Comparison of ENCODE assay signal across 20 cellular contexts in genomic region chr7:148276291-148277041, GRCh38.
DNase-seq lines count a peak whose midpoint lies in the region; ATAC-seq, FAIRE-seq and TF ChIP-seq lines count a peak whose summit lies in the region.
"Had no signal": no experiment of that assay in that cellular context is flagged by ENCODE, and none has a peak within 500 bp of the region (broad histone marks: within the 10 kb centered on the region; RNA-seq: fewer than 3 reads in every experiment).

No MANE protein-coding gene starts in this region.

- H3K27me3 Mint-ChIP-seq in stimulated activated naive B cell treated with anti-CD40 and anti-IgM and Interleukin-4, amounts not matched to agents 10 μg/mL and 1 μg/mL and 100 μg/mL, for 72 hours = peaks cover 0 to 16% of the 10 kb centered on the region in 2 donors

- no peak overlapping the region for H3K27ac Mint-ChIP-seq in stimulated activated naive B cell treated with anti-CD40 and anti-IgM and Interleukin-4, amounts not matched to agents 10 μg/mL and 1 μg/mL and 100 μg/mL, for 72 hours
- H3K27ac Mint-ChIP-seq: activated CD4-positive, alpha-beta memory T cell treated with anti-CD3 and anti-CD28 coated beads, Interleukin-2, amount 10 ng/mL, durations not matched to agents 7 days and 5 days; nephron progenitor cell had no signal

- intact Hi-C loops in GM12878 (cut with micrococcal nuclease; ENCODE audit: unreplicated experiment) = no loop called here
- intact Hi-C loops in left colon (cut with DNase I, micrococcal nuclease) = no loop called here

- no peak for TF ChIP-seq EP300 in GM12878 (IDR thresholded peaks at IDR 0.05; ENCODE audit: borderline replicate concordance in 1 of 2, control insufficient read depth in 1 of 2, low read depth in 2 of 2, low read length in 2 of 2)

- no peak for ATAC-seq in GM12878
- ATAC-seq in stimulated activated naive B cell treated with anti-CD40 and anti-IgM and Interleukin-4, amounts not matched to agents 10 μg/mL and 1 μg/mL and 100 μg/mL, for 72 hours (replicated peaks) = peak; percentile 55 to 57
- ATAC-seq in left colon = no peak
- no peak for ATAC-seq in HG03025 (IDR thresholded peaks at IDR 0.05; ENCODE audit: low FRiP score, unreplicated experiment)
- ATAC-seq: HCT116 had no signal

- CTCF ChIA-PET in GM12878 (lab: Yijun Ruan, JAX) = interaction anchor here (1.8 to 2.0 kb wide), 2 partner anchors 11 to 34 kb away, joined by 4 to 5 read pairs; no protein-coding TSS in a partner anchor

- no peaks in the 10 kb centered on the region for H3K79me2 ChIP-seq in Karpas-422 (ENCODE audit: low read length)
- no peaks in the 10 kb centered on the region for H3K79me2 ChIP-seq in GM12878 (ENCODE audit: control insufficient read depth, insufficient read depth, low read length)

- H3K27ac ChIP-seq in Karpas-422 (ENCODE audit: low read length) = no peak overlapping the region
- H3K27ac ChIP-seq in GM12878 (ENCODE audit: control insufficient read depth, insufficient read depth) = no peak overlapping the region
- no peak overlapping the region for H3K27ac ChIP-seq in coronary artery
- H3K27ac ChIP-seq: breast epithelium, suprapubic skin, vagina had no signal

- H3K4me1 ChIP-seq in Karpas-422 (ENCODE audit: low read length) = peaks cover 15% of the 10 kb centered on the region
- no peaks in the 10 kb centered on the region for H3K4me1 ChIP-seq in GM12878 (ENCODE audit: control insufficient read depth, insufficient read depth, low read length)
- H3K4me1 ChIP-seq: breast epithelium, suprapubic skin, vagina had no signal

- RAD21 ChIA-PET in GM12878 (lab: Charles Lee; ENCODE audit: unreplicated experiment) = no interaction called here

- no peaks in the 10 kb centered on the region for H3K9me2 ChIP-seq in Karpas-422 (replicated peaks; ENCODE audit: insufficient read depth, low read length)

- TF ChIP-seq POLR2A in GM12891 (IDR thresholded peaks at IDR 0.05; ENCODE audit: low read depth, low read length) (no peak), GM12878 (IDR thresholded peaks at IDR 0.05; ENCODE audit: low read depth, low read length) (no peak)

- H3K4me2 ChIP-seq in Karpas-422 (ENCODE audit: low read depth, low read length, poor library complexity, severe bottlenecking) = peak overlapping the region; percentile 12
- no peak overlapping the region for H3K4me2 ChIP-seq in GM12878 (ENCODE audit: control insufficient read depth, insufficient read depth)

- BruUV-seq in GM12878 (replicated peaks; lab: Mats Ljungman, UMichigan) = no TSS peak

- POLR2A ChIA-PET in GM12878 (lab: Charles Lee) = no interaction called here

- SMC1A ChIA-PET in GM12878 (lab: Charles Lee; ENCODE audit: uncharacterized antibody, unreplicated experiment) = no interaction called here

- H3K9me3 ChIP-seq in Karpas-422 (ENCODE audit: low read length) (no peaks in the 10 kb centered on the region), GM12878 (replicated peaks; ENCODE audit: control insufficient read depth, insufficient read depth, low read length) (no peaks in the 10 kb centered on the region)
- H3K9me3 ChIP-seq: breast epithelium, suprapubic skin, vagina had no signal

- FAIRE-seq in GM12891 (lab: Jason Lieb, UNC) (no peak), GM12878 (lab: Jason Lieb, UNC) (no peak)

- H3K4me1 Mint-ChIP-seq in stimulated activated naive B cell treated with anti-CD40 and anti-IgM and Interleukin-4, amounts not matched to agents 10 μg/mL and 1 μg/mL and 100 μg/mL, for 72 hours = peaks cover 22 to 36% of the 10 kb centered on the region in 2 donors
- H3K4me1 Mint-ChIP-seq: activated CD4-positive, alpha-beta memory T cell treated with anti-CD3 and anti-CD28 coated beads, Interleukin-2, amount 10 ng/mL, durations not matched to agents 7 days and 5 days; nephron progenitor cell had no signal

- no peaks in the 10 kb centered on the region for H4K20me1 ChIP-seq in Karpas-422 (ENCODE audit: insufficient read depth, low read depth, low read length)
- H4K20me1 ChIP-seq in GM12878 (ENCODE audit: control insufficient read depth, insufficient read depth) = no peaks in the 10 kb centered on the region

- H2AFZ ChIP-seq in Karpas-422 (ENCODE audit: low read length) (no peak overlapping the region), GM12878 (ENCODE audit: control insufficient read depth, low read depth, low read length) (no peak overlapping the region)

- TF ChIP-seq CTCF in GM12878 (IDR thresholded peaks at IDR 0.05 in 2 of 3, conservative IDR thresholded peaks at IDR 0.05 in 1 of 3; ENCODE audit: control insufficient read depth in 2 of 3, extremely low read depth in 1 of 3, insufficient read depth in 1 of 3, low read depth in 3 of 3, low read length in 3 of 3) (no peak), coronary artery (IDR thresholded peaks at IDR 0.05) (no peak)

- peaks cover 0 to 2% of the 10 kb centered on the region in 2 donors for H3K36me3 Mint-ChIP-seq in stimulated activated naive B cell treated with anti-CD40 and anti-IgM and Interleukin-4, amounts not matched to agents 10 μg/mL and 1 μg/mL and 100 μg/mL, for 72 hours

- peak overlapping the region; percentile 23; the same call in 1 of the 2 replicates for H3K4me3 ChIP-seq in Karpas-422 (ENCODE audit: low read length)
- H3K4me3 ChIP-seq in GM12878 = no peak overlapping the region
- H3K4me3 ChIP-seq in coronary artery = no peak overlapping the region
- H3K4me3 ChIP-seq: breast epithelium, suprapubic skin, vagina had no signal

- H3K9ac ChIP-seq in Karpas-422 (ENCODE audit: low read length) (no peak overlapping the region), GM12878 (ENCODE audit: control insufficient read depth, insufficient read depth, low read length) (no peak overlapping the region)

- no peak overlapping the region for H3K4me3 Mint-ChIP-seq in stimulated activated naive B cell treated with anti-CD40 and anti-IgM and Interleukin-4, amounts not matched to agents 10 μg/mL and 1 μg/mL and 100 μg/mL, for 72 hours
- H3K4me3 Mint-ChIP-seq: activated CD4-positive, alpha-beta memory T cell treated with anti-CD3 and anti-CD28 coated beads, Interleukin-2, amount 10 ng/mL, durations not matched to agents 7 days and 5 days; nephron progenitor cell had no signal

- H3K27me3 ChIP-seq in Karpas-422 (ENCODE audit: low read length) (no peaks in the 10 kb centered on the region), GM12878 (replicated peaks in 1 of 2; ENCODE audit: control insufficient read depth in 2 of 2, insufficient read depth in 2 of 2, low read length in 1 of 2) (no peaks in the 10 kb centered on the region)
- H3K27me3 ChIP-seq: breast epithelium, suprapubic skin, vagina had no signal

- H3K9me3 Mint-ChIP-seq in stimulated activated naive B cell treated with anti-CD40 and anti-IgM and Interleukin-4, amounts not matched to agents 10 μg/mL and 1 μg/mL and 100 μg/mL, for 72 hours = peaks cover 3 to 5% of the 10 kb centered on the region in 2 donors
- H3K9me3 Mint-ChIP-seq: activated CD4-positive, alpha-beta memory T cell treated with anti-CD3 and anti-CD28 coated beads, Interleukin-2, amount 10 ng/mL, durations not matched to agents 7 days and 5 days had no signal

- no peak for TF ChIP-seq RAD21 in GM12878 (IDR thresholded peaks at IDR 0.05; ENCODE audit: insufficient read depth, low read depth, low read length)

- 68% methylated on average over 11 of the region's 11 CpGs for WGBS in GM12878 (ENCODE audit: insufficient coverage, insufficient replicate concordance, low lambda C conversion rate, missing lambda C conversion rate)

- no peaks in the 10 kb centered on the region for H3K36me3 ChIP-seq in Karpas-422 (ENCODE audit: insufficient read depth, low read length)
- H3K36me3 ChIP-seq in GM12878 (ENCODE audit: control insufficient read depth in 2 of 2, insufficient read depth in 2 of 2, low read length in 1 of 2) = no peaks in the 10 kb centered on the region
- H3K36me3 ChIP-seq: breast epithelium, suprapubic skin, vagina had no signal

- DNase-seq in GM12891 (ENCODE audit: insufficient read length, low spot score) = no peak
- peak; percentile 59 for DNase-seq in Karpas-422
- DNase-seq in GM12878 (ENCODE audit: low read depth, low spot score) = no peak
- no peak for DNase-seq in stimulated activated naive B cell treated with anti-CD40 and anti-IgM and Interleukin-4, amounts not matched to agents 10 μg/mL and 1 μg/mL and 100 μg/mL, for 72 hours
- DNase-seq in coronary artery (ENCODE audit: low spot score) = no peak
- no peak for DNase-seq in left colon
- DNase-seq: activated CD4-positive, alpha-beta memory T cell treated with anti-CD3 and anti-CD28 coated beads, Interleukin-2, amount 10 ng/mL, durations not matched to agents 7 days and 5 days; activated CD4-positive, CD25-positive, alpha-beta regulatory T cell; activated effector memory CD4-positive, alpha-beta T cell treated with anti-CD3 and anti-CD28 coated beads, Interleukin-2, amount 50 U/mL, for 16 hours; dermis blood vessel endothelial cell; GDM1; KG1; midbrain; NCI-H1930; nephron progenitor cell had no signal

- in situ Hi-C loops in GM12878 (cut with MboI) = no loop called here

TF ChIP-seq in GM12891, 5 proteins besides CTCF, POLR2A, EP300 and RAD21:
- TF ChIP-seq SPI1 (IDR thresholded peaks at IDR 0.05; ENCODE audit: low read depth, low read length) (peak; percentile 76), TAF1 (IDR thresholded peaks at IDR 0.05; ENCODE audit: low read depth, low read length) (no peak)

TF ChIP-seq in GM12878, 131 proteins besides CTCF, POLR2A, EP300 and RAD21:
- TF ChIP-seq MTA3 (IDR thresholded peaks at IDR 0.05; ENCODE audit: borderline replicate concordance, low read length) = no peak
- peak; percentile 42; the same call in 1 of the 2 replicates for TF ChIP-seq SPI1 (IDR thresholded peaks at IDR 0.05; ENCODE audit: borderline replicate concordance, insufficient read depth, low read depth, low read length)

Comparison
In these comparisons a context has a peak if more than half of its experiments do, and no peak if none do; other contexts are left out.
1. ATAC-seq: peak in stimulated activated naive B cell treated with anti-CD40 and anti-IgM and Interleukin-4, amounts not matched to agents 10 μg/mL and 1 μg/mL and 100 μg/mL, for 72 hours (2 of 2); none in GM12878 (single experiment), left colon (single experiment) and HG03025 (single experiment).